In genomic region chr12:108822458-108823205, GRCh38 we compare ENCODE assay signal across 11 cellular contexts. TPM values are rescaled to one million over a fixed set of nuclear protein-coding genes. Genes with fewer than 3 reads are reported as not detected.
DNase-seq lines count a peak whose midpoint lies in the region; ATAC-seq and TF ChIP-seq lines count a peak whose summit lies in the region.
"Had no signal": no experiment of that assay in that cellular context is flagged by ENCODE, and none has a peak within 500 bp of the region (broad histone marks: within the 10 kb centered on the region; RNA-seq: fewer than 3 reads in every experiment).

No MANE protein-coding gene starts in this region.

- no peaks in the 10 kb centered on the region for H3K9me3 Mint-ChIP-seq in WTC11
- no peaks in the 10 kb centered on the region for H3K9me3 Mint-ChIP-seq in activated T-cell treated with anti-CD3 and anti-CD28 coated beads, Interleukin-2, amount 50 U/mL, for 72 hours

- dilution Hi-C loops in mammary epithelial cell (cut with HindIII; ENCODE audit: low sequenced_read_pairs): no loop called here

- H3K4me3 Mint-ChIP-seq in WTC11: no peak overlapping the region
- peak overlapping the region in 1 of 2 donors; percentile 49 for H3K4me3 Mint-ChIP-seq in activated T-cell treated with anti-CD3 and anti-CD28 coated beads, Interleukin-2, amount 50 U/mL, for 72 hours

- H3K36me3 Mint-ChIP-seq in WTC11: peaks cover 14% of the 10 kb centered on the region
- peaks cover 2 to 4% of the 10 kb centered on the region in 2 donors for H3K36me3 Mint-ChIP-seq in activated T-cell treated with anti-CD3 and anti-CD28 coated beads, Interleukin-2, amount 50 U/mL, for 72 hours (ENCODE audit: insufficient read depth in 2 of 2)

- no peak for TF ChIP-seq CTCF in mammary epithelial cell (conservative IDR thresholded peaks at IDR 0.05 in 1 of 2, IDR thresholded peaks at IDR 0.05 in 1 of 2; ENCODE audit: extremely low read depth in 1 of 2, insufficient read depth in 1 of 2, low read depth in 1 of 2, low read length in 2 of 2)
- no peak for TF ChIP-seq CTCF in WTC11 (IDR thresholded peaks at IDR 0.05)
- no peak for TF ChIP-seq CTCF in lower lobe of right lung (IDR thresholded peaks at IDR 0.05)
- no peak for TF ChIP-seq CTCF in upper lobe of right lung (IDR thresholded peaks at IDR 0.05)

- H3K4me1 Mint-ChIP-seq in WTC11: peaks cover 30% of the 10 kb centered on the region
- peaks cover 51% of the 10 kb centered on the region for H3K4me1 Mint-ChIP-seq in activated T-cell treated with anti-CD3 and anti-CD28 coated beads, Interleukin-2, amount 50 U/mL, for 72 hours (ENCODE audit: low read depth)

- H4K20me1 ChIP-seq in mammary epithelial cell (ENCODE audit: insufficient read depth, low read length): no peaks in the 10 kb centered on the region

- intact Hi-C loops in mammary epithelial cell (cut with micrococcal nuclease): no loop called here
- intact Hi-C loops in lower lobe of right lung (cut with DNase I): no loop called here
- intact Hi-C loops in upper lobe of right lung (cut with DNase I): no loop called here

- peaks cover 98% of the 10 kb centered on the region for H3K79me2 ChIP-seq in mammary epithelial cell (ENCODE audit: insufficient read depth, low read length)

- H3K27me3 Mint-ChIP-seq in WTC11 (ENCODE audit: low read depth): no peaks in the 10 kb centered on the region
- H3K27me3 Mint-ChIP-seq in activated T-cell treated with anti-CD3 and anti-CD28 coated beads, Interleukin-2, amount 50 U/mL, for 72 hours (ENCODE audit: low read depth): no peaks in the 10 kb centered on the region

- CTCF ChIA-PET in mammary epithelial cell (lab: Charles Lee; ENCODE audit: low non-redundant PET) (no interaction called here), WTC11 (lab: Charles Lee) (interaction anchor here (1.2 kb wide), 1 partner anchor 128 kb away, joined by 3 read pairs; no protein-coding TSS in a partner anchor)

- in situ Hi-C loops in T47D (cut with HindIII; ENCODE audit: low pct_unique_long_range_greater_than_20kb, low sequenced_read_pairs) (no loop called here), mammary epithelial cell (cut with MboI; ENCODE audit: low sequenced_read_pairs in 2 of 2) (loop anchor here in 1 of 2 donors (25.0 kb wide), 1 partner anchor 260 kb away; the partner anchor contains the start of genes ISCU and SART3)

- H3K9ac ChIP-seq in mammary epithelial cell (ENCODE audit: insufficient read depth, low read length): no peak overlapping the region

- H3K4me1 ChIP-seq in mammary epithelial cell (ENCODE audit: insufficient read depth, low read length) (peaks cover 32% of the 10 kb centered on the region), lower lobe of right lung (peaks cover 85% of the 10 kb centered on the region), upper lobe of right lung (peaks cover 84% of the 10 kb centered on the region)

- peaks cover 26% of the 10 kb centered on the region for H3K36me3 ChIP-seq in mammary epithelial cell (ENCODE audit: insufficient read depth, low read length)
- peaks cover 49% of the 10 kb centered on the region for H3K36me3 ChIP-seq in lower lobe of right lung
- peaks cover 32% of the 10 kb centered on the region for H3K36me3 ChIP-seq in upper lobe of right lung

- no peak overlapping the region; the same call in none of the 2 replicates for H3K27ac Mint-ChIP-seq in WTC11
- no peak overlapping the region for H3K27ac Mint-ChIP-seq in activated T-cell treated with anti-CD3 and anti-CD28 coated beads, Interleukin-2, amount 50 U/mL, for 72 hours

- WGBS in mammary epithelial cell (ENCODE audit: low coverage, missing lambda C conversion rate): 98% methylated on average over 7 of the region's 7 CpGs

- no peak overlapping the region for H3K4me3 ChIP-seq in mammary epithelial cell (replicated peaks in 1 of 3; ENCODE audit: insufficient read depth in 1 of 3, low read depth in 2 of 3, low read length in 3 of 3)
- H3K4me3 ChIP-seq in lower lobe of right lung: no peak overlapping the region
- no peak overlapping the region for H3K4me3 ChIP-seq in upper lobe of right lung

- ATAC-seq in WTC11: no peak
- ATAC-seq in lower lobe of right lung: peak in 1 of 2 donors; percentile 37
- peak; percentile 54 for ATAC-seq in upper lobe of right lung
- ATAC-seq in activated T-cell treated with anti-CD3 and anti-CD28 coated beads, Interleukin-2, amount 50 U/mL, for 72 hours (replicated peaks in 1 of 2): no peak

- POLR2A ChIA-PET in WTC11 (lab: Charles Lee): no interaction called here

- no peaks in the 10 kb centered on the region for H3K27me3 ChIP-seq in mammary epithelial cell (ENCODE audit: insufficient read depth, low read length)
- no peaks in the 10 kb centered on the region for H3K27me3 ChIP-seq in lower lobe of right lung (ENCODE audit: low read depth)
- H3K27me3 ChIP-seq in upper lobe of right lung: no peaks in the 10 kb centered on the region

- H2AFZ ChIP-seq in mammary epithelial cell (ENCODE audit: low read depth, low read length): no peak overlapping the region

- H3K9me3 ChIP-seq in mammary epithelial cell (replicated peaks; ENCODE audit: insufficient read depth, low read length) (no peaks in the 10 kb centered on the region), lower lobe of right lung (no peaks in the 10 kb centered on the region), upper lobe of right lung (no peaks in the 10 kb centered on the region)

- H3K27ac ChIP-seq in mammary epithelial cell (ENCODE audit: insufficient read depth, low read depth, low read length) (no peak overlapping the region), lower lobe of right lung (peak overlapping the region; percentile 67), upper lobe of right lung (peak overlapping the region; percentile 61)

- no TSS peak for BruUV-seq in mammary epithelial cell (replicated peaks; lab: Mats Ljungman, UMichigan)

- DNase-seq in T47D (ENCODE audit: low read depth in 1 of 2, low spot score in 1 of 2) (peak; percentile 28 to 33), mammary epithelial cell (no peak), WTC11 (ENCODE audit: low spot score) (no peak), lower lobe of right lung (no peak), upper lobe of right lung (no peak), NCI-H226 (no peak), NCI-H446 treated with DMSO at 0.1 percent for 48 hours (lab: John Stamatoyannopoulos, UW) (no peak)
- no peak for DNase-seq in activated T-cell treated with anti-CD3 and anti-CD28 coated beads, Interleukin-2, amount 50 U/mL, for 72 hours
- DNase-seq: T1000 had no signal

- H3K4me2 ChIP-seq in mammary epithelial cell (ENCODE audit: insufficient read depth, low read depth, low read length): no peak overlapping the region

TF ChIP-seq in WTC11, 78 proteins besides CTCF, POLR2A, EP300 and RAD21:
- TF ChIP-seq CDX4 (CRISPR knock-in tag; IDR thresholded peaks at IDR 0.05; ENCODE audit: borderline replicate concordance) (0 out of 2 replicates have a peak, but pooled peaks have one; percentile 44), PRDM15 (CRISPR knock-in tag; IDR thresholded peaks at IDR 0.05) (no peak)

RNA-seq across cellular contexts. Expression of gene SSH1, which starts 34.8 kb away (rescaled TPM):
- total RNA-seq in mammary epithelial cell: 10 to 100 TPM; 29.3 to 88.6 TPM
- polyA plus RNA-seq in mammary epithelial cell: 20.8 TPM
- 43.7 TPM for polyA minus RNA-seq in mammary epithelial cell
- 18.7 to 23.1 TPM (median 21.3 TPM) in 3 replicates for total RNA-seq in WTC11 (2021)
- 45.6 TPM for total RNA-seq in lower lobe of right lung
- total RNA-seq in upper lobe of right lung: 46.0 TPM
- total RNA-seq in activated T-cell treated with anti-CD3 and anti-CD28 coated beads, Interleukin-2, amount 50 U/mL, for 72 hours: 10 to 100 TPM; 33.8 to 48.8 TPM

RNA-seq across cellular contexts. Expression of gene DAO, which starts 57.3 kb away (rescaled TPM):
- total RNA-seq in mammary epithelial cell (not detected), WTC11 (2021) (0.17 TPM in 1 of 3 replicates, not detected in the others), lower lobe of right lung (not detected), upper lobe of right lung (0.26 TPM)
- not detected for polyA plus RNA-seq in mammary epithelial cell
- not detected for polyA minus RNA-seq in mammary epithelial cell
- total RNA-seq in activated T-cell treated with anti-CD3 and anti-CD28 coated beads, Interleukin-2, amount 50 U/mL, for 72 hours: not detected
- polyA plus RNA-seq: adipose tissue, BJ had no signal

Comparison
In these comparisons a context has a peak if more than half of its experiments do, and no peak if none do; other contexts are left out.
1. DNase-seq: peak in T47D (2 of 2); none in mammary epithelial cell (single experiment), WTC11 (single experiment), lower lobe of right lung (single experiment), upper lobe of right lung (single experiment), activated T-cell treated with anti-CD3 and anti-CD28 coated beads, Interleukin-2, amount 50 U/mL, for 72 hours (0 of 2), NCI-H226 (single experiment) and NCI-H446 treated with DMSO at 0.1 percent for 48 hours (single experiment).